In genomic region chr12:94123127-94123526, GRCh38 we compare ENCODE assay signal across 15 cellular contexts. TPM values are rescaled to one million over a fixed set of nuclear protein-coding genes. Genes with fewer than 3 reads are reported as not detected.
A peak's percentile ranks its signal among the peaks of the same experiment; 100 is the strongest.
DNase-seq lines count a peak whose midpoint lies in the region; ATAC-seq and TF ChIP-seq lines count a peak whose summit lies in the region.
"Had no signal": no experiment of that assay in that cellular context is flagged by ENCODE, and none has a peak within 500 bp of the region (broad histone marks: within the 10 kb centered on the region; RNA-seq: fewer than 3 reads in every experiment).

No MANE protein-coding gene starts in this region.

- H3K4me1 ChIP-seq in suprapubic skin = no peaks in the 10 kb centered on the region
- H3K4me1 ChIP-seq: breast epithelium, left ventricle myocardium inferior had no signal

- H3K4me3 Mint-ChIP-seq in CD14-positive monocyte (peak overlapping the region; percentile 42 to 52), immature natural killer cell (peak overlapping the region in 4 of 5 donors; percentile 21 to 43 (median 32))
- H3K4me3 Mint-ChIP-seq: nephron had no signal

- H3K27me3 Mint-ChIP-seq in CD14-positive monocyte (ENCODE audit: low read depth in 3 of 3) (peaks cover 0 to 4% (median 0%) of the 10 kb centered on the region in 3 donors), immature natural killer cell (ENCODE audit: low read depth in 3 of 3) (peaks cover 0 to 6% (median 0%) of the 10 kb centered on the region in 3 donors)

- intact Hi-C loops in CD14-positive monocyte (cut with micrococcal nuclease) = no loop called here

- WGBS in suprapubic skin = 90% methylated on average over 2 of the region's 2 CpGs

- H3K36me3 Mint-ChIP-seq in CD14-positive monocyte (no peaks in the 10 kb centered on the region), immature natural killer cell (no peaks in the 10 kb centered on the region)

- DNase-seq in CD14-positive monocyte (ENCODE audit: low spot score) = no peak
- DNase-seq in GDM1 (lab: John Stamatoyannopoulos, UW) = peak; percentile 31
- DNase-seq in OCI-M1 (lab: John Stamatoyannopoulos, UW) = peak; percentile 80
- DNase-seq in immature natural killer cell = peak in 1 of 3 donors; percentile 17
- no peak for DNase-seq in foreskin melanocyte
- DNase-seq in stimulated activated CD4-positive, alpha-beta T cell treated with anti-CD3 and anti-CD28 coated beads, Interleukin-1b, Interleukin-23, amount 100 ng/mL, for 48 hours = no peak
- no peak for DNase-seq in suprapubic skin (ENCODE audit: low spot score in 2 of 2)
- DNase-seq: activated CD4-positive, alpha-beta T cell treated with anti-CD3 and anti-CD28 coated beads for 48 hours; activated naive CD4-positive, alpha-beta T cell treated with Interleukin-2 at 50 U/mL for 16 hours; left ventricle myocardium inferior had no signal

- no peak for TF ChIP-seq POLR2A in suprapubic skin (IDR thresholded peaks at IDR 0.05)

- no peaks in the 10 kb centered on the region for H3K36me3 ChIP-seq in suprapubic skin
- H3K36me3 ChIP-seq: breast epithelium, left ventricle myocardium inferior, upper lobe of left lung had no signal

- H3K9me3 ChIP-seq in suprapubic skin = no peaks in the 10 kb centered on the region
- H3K9me3 ChIP-seq: breast epithelium, left ventricle myocardium inferior, upper lobe of left lung had no signal

- H3K27me3 ChIP-seq in suprapubic skin = peaks cover 2% of the 10 kb centered on the region
- H3K27me3 ChIP-seq: breast epithelium, upper lobe of left lung had no signal

- H3K27ac Mint-ChIP-seq in CD14-positive monocyte (peak overlapping the region; percentile 83 to 98 (median 92)), immature natural killer cell (peak overlapping the region in 4 of 6 donors; percentile 41 to 77 (median 64))
- H3K27ac Mint-ChIP-seq: nephron had no signal

- no peak for TF ChIP-seq CTCF in CD14-positive monocyte (IDR thresholded peaks at IDR 0.05)
- no peak for TF ChIP-seq CTCF in suprapubic skin (IDR thresholded peaks at IDR 0.05)

- no peak overlapping the region for H3K4me3 ChIP-seq in suprapubic skin
- H3K4me3 ChIP-seq: breast epithelium, left ventricle myocardium inferior, upper lobe of left lung had no signal

- no peak for TF ChIP-seq EP300 in suprapubic skin (IDR thresholded peaks at IDR 0.05)

- peaks cover 0 to 1% (median 0%) of the 10 kb centered on the region in 7 donors for H3K9me3 Mint-ChIP-seq in CD14-positive monocyte
- peaks cover 0 to 2% (median 0%) of the 10 kb centered on the region in 6 donors for H3K9me3 Mint-ChIP-seq in immature natural killer cell
- H3K9me3 Mint-ChIP-seq: nephron had no signal

- ATAC-seq in GM19324 (IDR thresholded peaks at IDR 0.05; ENCODE audit: low FRiP score, unreplicated experiment) = no peak

- H3K4me1 Mint-ChIP-seq in CD14-positive monocyte (peaks cover 62% of the 10 kb centered on the region), immature natural killer cell (peaks cover 38 to 47% of the 10 kb centered on the region in 2 donors)
- H3K4me1 Mint-ChIP-seq: nephron had no signal

- no peak overlapping the region for H3K27ac ChIP-seq in suprapubic skin
- H3K27ac ChIP-seq: breast epithelium, C4-2B, left ventricle myocardium inferior had no signal

RNA-seq across cellular contexts. Expression of gene PLXNC1, which starts 25.2 kb away (rescaled TPM):
- polyA plus RNA-seq in CD14-positive monocyte (10 to 100 TPM; 14.3 to 15.4 TPM), immature natural killer cell (1 to 10 TPM; 2.3 to 3.3 (median 2.5) TPM)
- 10 to 100 TPM in 3 of 4 donors, 1 to 10 TPM in 1; 8.1 to 30.9 (median 15.3) TPM for total RNA-seq in suprapubic skin

Comparison
In these comparisons a context has a peak if more than half of its experiments do, and no peak if none do; other contexts are left out.
1. DNase-seq: peak in GDM1 (single experiment) and OCI-M1 (single experiment); none in CD14-positive monocyte (single experiment), foreskin melanocyte (single experiment), stimulated activated CD4-positive, alpha-beta T cell treated with anti-CD3 and anti-CD28 coated beads, Interleukin-1b, Interleukin-23, amount 100 ng/mL, for 48 hours (single experiment) and suprapubic skin (0 of 2).